ENCODE assay signal across 16 cellular contexts in genomic region chr2:152823901-152824300, GRCh38.
DNase-seq lines count a peak whose midpoint lies in the region; ATAC-seq and TF ChIP-seq lines count a peak whose summit lies in the region.
"Had no signal": no experiment of that assay in that cellular context is flagged by ENCODE, and none has a peak within 500 bp of the region (broad histone marks: within the 10 kb centered on the region; RNA-seq: fewer than 3 reads in every experiment).

No MANE protein-coding gene starts in this region.

- H3F3A ChIP-seq in neural progenitor cell (ENCODE audit: low read depth), result no peaks in the 10 kb centered on the region

- H3K36me3 ChIP-seq in neural progenitor cell, result no peaks in the 10 kb centered on the region
- H3K36me3 ChIP-seq: BLaER1 had no signal

- H3K4me3 Mint-ChIP-seq in mesothelial cell of epicardium (no peak overlapping the region), neural progenitor cell (no peak overlapping the region)
- H3K4me3 Mint-ChIP-seq: CD4-positive, CD25-positive, alpha-beta regulatory T cell had no signal

- H3K4me1 Mint-ChIP-seq in mesothelial cell of epicardium (peaks cover 49% of the 10 kb centered on the region), neural progenitor cell (peaks cover 11% of the 10 kb centered on the region)
- H3K4me1 Mint-ChIP-seq: CD4-positive, CD25-positive, alpha-beta regulatory T cell had no signal

- H2AFZ ChIP-seq in neural progenitor cell (replicated peaks), result no peak overlapping the region

- TF ChIP-seq CTCF in mesothelial cell of epicardium (IDR thresholded peaks at IDR 0.05; ENCODE audit: unreplicated experiment) (no peak), neural progenitor cell (IDR thresholded peaks at IDR 0.05) (no peak)

- ATAC-seq in stimulated activated naive CD8-positive, alpha-beta T cell treated with anti-CD3 and anti-CD28 coated beads, Interleukin-15, Interleukin-2, amounts not matched to agents 100 U/mL and 50 U/mL, for 24 hours, result no peak
- no peak for ATAC-seq in HG03565 (IDR thresholded peaks at IDR 0.05; ENCODE audit: unreplicated experiment)

- H4K20me1 ChIP-seq in neural progenitor cell (ENCODE audit: low read depth), result no peaks in the 10 kb centered on the region
- H4K20me1 ChIP-seq: BLaER1 had no signal

- H3K27ac Mint-ChIP-seq in mesothelial cell of epicardium (peak overlapping the region; percentile 23), neural progenitor cell (no peak overlapping the region)
- H3K27ac Mint-ChIP-seq: CD4-positive, CD25-positive, alpha-beta regulatory T cell had no signal

- H3K79me2 ChIP-seq in neural progenitor cell (ENCODE audit: low read depth), result no peaks in the 10 kb centered on the region

- no peaks in the 10 kb centered on the region for H3K9me3 ChIP-seq in neural progenitor cell (ENCODE audit: low read depth)
- H3K9me3 ChIP-seq: BLaER1 had no signal

- H3K36me3 Mint-ChIP-seq in mesothelial cell of epicardium (no peaks in the 10 kb centered on the region), neural progenitor cell (no peaks in the 10 kb centered on the region)
- H3K36me3 Mint-ChIP-seq: CD4-positive, CD25-positive, alpha-beta regulatory T cell had no signal

- no peak overlapping the region for H3K27ac ChIP-seq in neural progenitor cell
- H3K27ac ChIP-seq: 22Rv1, BLaER1, HL-60 had no signal

- no peaks in the 10 kb centered on the region for H3K27me3 Mint-ChIP-seq in mesothelial cell of epicardium (ENCODE audit: low read depth)
- no peaks in the 10 kb centered on the region for H3K27me3 Mint-ChIP-seq in neural progenitor cell (ENCODE audit: insufficient read depth, low read depth)

- H3K4me2 ChIP-seq in neural progenitor cell, result no peak overlapping the region
- H3K4me2 ChIP-seq: BLaER1 had no signal

- H3K27me3 ChIP-seq in neural progenitor cell, result no peaks in the 10 kb centered on the region
- H3K27me3 ChIP-seq: BLaER1 had no signal

- H3K9ac ChIP-seq in neural progenitor cell, result no peak overlapping the region
- H3K9ac ChIP-seq: BLaER1 had no signal

- no peak overlapping the region for H3K4me3 ChIP-seq in neural progenitor cell
- H3K4me3 ChIP-seq: BLaER1 had no signal

- DNase-seq in DMS53 (lab: John Stamatoyannopoulos, UW), result peak; percentile 10
- DNase-seq in DMS53 treated with DMSO at 0.1 percent for 48 hours (lab: John Stamatoyannopoulos, UW; ENCODE audit: unreplicated experiment), result no peak
- peak; percentile 11 for DNase-seq in M059J (ENCODE audit: low read depth)
- DNase-seq in mesothelial cell of epicardium (ENCODE audit: low spot score in 2 of 2, unreplicated experiment in 2 of 2), result no peak
- no peak for DNase-seq in neural progenitor cell (ENCODE audit: low spot score)
- no peak for DNase-seq in stimulated activated naive CD8-positive, alpha-beta T cell treated with anti-CD3 and anti-CD28 coated beads, Interleukin-15, Interleukin-2, amounts not matched to agents 100 U/mL and 50 U/mL, for 24 hours
- DNase-seq: AML-193; Calu3; CD4-positive, CD25-positive, alpha-beta regulatory T cell; GF-D8; HCEC 1CT; KBM-7 had no signal

- no peaks in the 10 kb centered on the region for H3K9me3 Mint-ChIP-seq in mesothelial cell of epicardium
- H3K9me3 Mint-ChIP-seq in neural progenitor cell, result no peaks in the 10 kb centered on the region
- H3K9me3 Mint-ChIP-seq: CD4-positive, CD25-positive, alpha-beta regulatory T cell had no signal

- H3K4me1 ChIP-seq in neural progenitor cell, result no peaks in the 10 kb centered on the region

Comparison
In these comparisons a context has a peak if more than half of its experiments do, and no peak if none do; other contexts are left out.
1. DNase-seq: peak in DMS53 (single experiment) and M059J (single experiment); none in DMS53 treated with DMSO at 0.1 percent for 48 hours (single experiment), mesothelial cell of epicardium (0 of 2), neural progenitor cell (single experiment) and stimulated activated naive CD8-positive, alpha-beta T cell treated with anti-CD3 and anti-CD28 coated beads, Interleukin-15, Interleukin-2, amounts not matched to agents 100 U/mL and 50 U/mL, for 24 hours (single experiment).